ENCODE assay signal across 26 cellular contexts in the genomic region with DNA sequence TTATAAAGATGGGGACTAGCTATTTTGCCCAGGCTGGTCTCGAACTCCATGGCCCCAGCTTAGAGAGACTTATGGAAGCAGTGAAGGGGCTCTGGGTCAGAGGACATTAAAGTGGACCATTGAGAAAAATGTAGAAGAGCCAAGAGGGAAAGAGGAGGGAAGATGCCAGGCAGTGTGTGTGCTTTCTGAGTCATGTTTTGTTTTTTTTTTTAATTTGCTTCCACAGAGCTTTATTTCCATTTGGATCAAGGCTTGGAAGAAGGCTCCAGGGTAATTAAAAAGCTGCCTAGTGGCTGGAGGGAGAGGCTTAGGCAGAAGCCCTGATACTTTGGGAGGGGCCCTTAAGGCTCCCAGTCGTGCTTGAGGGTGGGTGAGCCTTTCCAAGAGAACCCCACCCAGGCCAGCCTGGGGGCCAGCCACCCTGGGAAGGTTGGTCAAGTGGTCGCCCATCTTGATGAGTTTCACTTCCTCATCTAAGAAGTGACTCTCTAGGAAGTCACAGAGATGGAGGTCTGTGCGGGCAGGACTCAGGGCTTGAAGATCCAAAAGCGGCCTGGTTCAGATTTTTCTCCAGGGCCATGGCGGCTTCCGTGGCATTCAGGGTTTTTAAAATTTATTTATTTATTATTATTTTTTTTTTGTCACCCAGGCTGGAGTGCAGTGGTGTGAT. TPM values are rescaled to one million over a fixed set of nuclear protein-coding genes. Genes with fewer than 3 reads are reported as not detected.
A peak's percentile ranks its signal among the peaks of the same experiment; 100 is the strongest.
DNase-seq lines count a peak whose midpoint lies in the region; ATAC-seq and TF ChIP-seq lines count a peak whose summit lies in the region.
"Had no signal": no experiment of that assay in that cellular context is flagged by ENCODE, and none has a peak within 500 bp of the region (broad histone marks: within the 10 kb centered on the region; RNA-seq: fewer than 3 reads in every experiment).

No MANE protein-coding gene starts in this region.

- no peaks in the 10 kb centered on the region for H3K36me3 ChIP-seq in right atrium auricular region
- H3K36me3 ChIP-seq in thyroid gland, result no peaks in the 10 kb centered on the region
- H3K36me3 ChIP-seq: upper lobe of right lung had no signal

- TF ChIP-seq POLR2A in thyroid gland (IDR thresholded peaks at IDR 0.05), result no peak

- DNase-seq in Right ventricle myocardium superior, result peak; percentile 40
- no peak for DNase-seq in right atrium auricular region (ENCODE audit: low spot score)
- DNase-seq in RPMI8226, result peak; percentile 20
- DNase-seq in neural crest cell (ENCODE audit: low read depth, low spot score), result no peak
- no peak for DNase-seq in thyroid gland
- no peak for DNase-seq in MCF 10A (ENCODE audit: unreplicated experiment)
- DNase-seq: 8988T; activated CD4-positive, alpha-beta T cell treated with anti-CD3 and anti-CD28 coated beads, Interleukin-2, amount 10 ng/mL, durations not matched to agents 24 days and 14 days; activated naive CD4-positive, alpha-beta T cell treated with Interleukin-2 at 50 U/mL for 16 hours; activated T-cell treated with anti-CD3 and anti-CD28 coated beads, Interleukin-2, amount 50 U/mL, for 72 hours; CD8-positive, alpha-beta memory T cell; dorsolateral prefrontal cortex; H9; hippocampal formation; left colon; MG63; OCI-M1; SHP77; WERI-Rb-1 had no signal

- CTCF ChIA-PET in MCF 10A (lab: Yijun Ruan, JAX), result interaction anchor here (0.6 to 13.5 kb wide), 4 partner anchors 12 to 549 kb away, joined by 3 to 200 read pairs (median 6); no protein-coding TSS in a partner anchor

- H3K9me3 ChIP-seq in right atrium auricular region (no peaks in the 10 kb centered on the region), thyroid gland (no peaks in the 10 kb centered on the region)
- H3K9me3 ChIP-seq: MG63, upper lobe of right lung had no signal

- H3K27me3 Mint-ChIP-seq in neural crest cell (ENCODE audit: low read depth), result peaks cover 39% of the 10 kb centered on the region
- no peaks in the 10 kb centered on the region for H3K27me3 Mint-ChIP-seq in MCF 10A (ENCODE audit: insufficient read depth, unreplicated experiment)
- H3K27me3 Mint-ChIP-seq: memory B cell had no signal

- POLR2A ChIA-PET in MCF 10A (lab: Yijun Ruan, JAX), result interaction anchor here (0.6 to 6.0 kb wide), 6 partner anchors 12 to 652 kb away, joined by 3 to 123 read pairs (median 4); a partner anchor contains a TSS

- H3K4me1 ChIP-seq in right atrium auricular region, result peaks cover 0 to 17% of the 10 kb centered on the region in 2 donors
- peaks cover 5% of the 10 kb centered on the region in 2 donors for H3K4me1 ChIP-seq in thyroid gland

- H3K27me3 ChIP-seq in right atrium auricular region, result no peaks in the 10 kb centered on the region
- no peaks in the 10 kb centered on the region for H3K27me3 ChIP-seq in thyroid gland
- H3K27me3 ChIP-seq: dorsolateral prefrontal cortex, upper lobe of right lung had no signal

- no peak overlapping the region for H3K4me3 ChIP-seq in right atrium auricular region
- no peak overlapping the region for H3K4me3 ChIP-seq in thyroid gland (replicated peaks in 1 of 3)
- H3K4me3 ChIP-seq: dorsolateral prefrontal cortex, MG63, upper lobe of right lung had no signal

- 81 to 88% methylated on average over 7 of the region's 7 CpGs for WGBS in thyroid gland, 2 donors

- H3K4me3 Mint-ChIP-seq in neural crest cell (peak overlapping the region; percentile 8), MCF 10A (ENCODE audit: unreplicated experiment) (no peak overlapping the region)
- H3K4me3 Mint-ChIP-seq: activated CD4-positive, alpha-beta T cell treated with anti-CD3 and anti-CD28 coated beads, Interleukin-2, amount 10 ng/mL, durations not matched to agents 24 days and 14 days; activated T-cell treated with anti-CD3 and anti-CD28 coated beads, Interleukin-2, amount 50 U/mL, for 72 hours; H9; memory B cell; T-helper 2 cell treated with Interferon-gamma antibody and Interleukin-4, amounts not matched to agents 5 μg/mL and 100 μg/mL, for 36 hours had no signal

- H3K4me1 Mint-ChIP-seq in neural crest cell (peaks cover 14% of the 10 kb centered on the region), MCF 10A (ENCODE audit: insufficient read depth, unreplicated experiment) (peaks cover 22% of the 10 kb centered on the region)

- H3K9me3 Mint-ChIP-seq in neural crest cell, result no peaks in the 10 kb centered on the region
- H3K9me3 Mint-ChIP-seq in MCF 10A (ENCODE audit: unreplicated experiment), result no peaks in the 10 kb centered on the region
- H3K9me3 Mint-ChIP-seq: activated T-cell treated with anti-CD3 and anti-CD28 coated beads, Interleukin-2, amount 50 U/mL, for 72 hours; H9; memory B cell; T-helper 2 cell treated with Interferon-gamma antibody and Interleukin-4, amounts not matched to agents 5 μg/mL and 100 μg/mL, for 36 hours had no signal

- no peak for TF ChIP-seq CTCF in right atrium auricular region (IDR thresholded peaks at IDR 0.05)
- TF ChIP-seq CTCF in neural crest cell (conservative IDR thresholded peaks at IDR 0.05), result no peak
- TF ChIP-seq CTCF in thyroid gland (IDR thresholded peaks at IDR 0.05), result no peak
- no peak for TF ChIP-seq CTCF in MCF 10A (IDR thresholded peaks at IDR 0.05; ENCODE audit: unreplicated experiment)

- intact Hi-C loops in Right ventricle myocardium superior (cut with DNase I), result no loop called here
- intact Hi-C loops in thyroid gland (cut with DNase I), result no loop called here
- intact Hi-C loops in MCF 10A (cut with micrococcal nuclease), result no loop called here

- BruUV-seq in MCF 10A (replicated peaks; lab: Mats Ljungman, UMichigan), result no TSS peak

- H3K27ac Mint-ChIP-seq in neural crest cell (ENCODE audit: unreplicated experiment) (no peak overlapping the region), MCF 10A (ENCODE audit: low read depth, unreplicated experiment) (no peak overlapping the region)
- H3K27ac Mint-ChIP-seq: activated CD4-positive, alpha-beta T cell treated with anti-CD3 and anti-CD28 coated beads, Interleukin-2, amount 10 ng/mL, durations not matched to agents 24 days and 14 days; activated T-cell treated with anti-CD3 and anti-CD28 coated beads, Interleukin-2, amount 50 U/mL, for 72 hours; H9; memory B cell; T-helper 2 cell treated with Interferon-gamma antibody and Interleukin-4, amounts not matched to agents 5 μg/mL and 100 μg/mL, for 36 hours had no signal

- H3K36me3 Mint-ChIP-seq in neural crest cell (ENCODE audit: low read depth), result no peaks in the 10 kb centered on the region
- peaks cover 8% of the 10 kb centered on the region for H3K36me3 Mint-ChIP-seq in MCF 10A (ENCODE audit: insufficient read depth, unreplicated experiment)

- H3K27ac ChIP-seq in right atrium auricular region (no peak overlapping the region), thyroid gland (no peak overlapping the region)
- H3K27ac ChIP-seq: upper lobe of right lung, WERI-Rb-1 had no signal

- ATAC-seq in Right ventricle myocardium superior (ENCODE audit: poor library complexity) (no peak), SK-N-SH treated with all-trans-retinoic acid at 6 μM for 48 hours (no peak), HG03520 (IDR thresholded peaks at IDR 0.05; ENCODE audit: unreplicated experiment) (no peak)
- ATAC-seq: activated T-cell treated with anti-CD3 and anti-CD28 coated beads, Interleukin-2, amount 50 U/mL, for 72 hours; left colon; upper lobe of right lung had no signal

TF ChIP-seq in SK-N-SH treated with all-trans-retinoic acid at 6 μM for 48 hours, 23 proteins besides CTCF, POLR2A, EP300 and RAD21 (continues in another document):
- TF ChIP-seq, protein P1, sequence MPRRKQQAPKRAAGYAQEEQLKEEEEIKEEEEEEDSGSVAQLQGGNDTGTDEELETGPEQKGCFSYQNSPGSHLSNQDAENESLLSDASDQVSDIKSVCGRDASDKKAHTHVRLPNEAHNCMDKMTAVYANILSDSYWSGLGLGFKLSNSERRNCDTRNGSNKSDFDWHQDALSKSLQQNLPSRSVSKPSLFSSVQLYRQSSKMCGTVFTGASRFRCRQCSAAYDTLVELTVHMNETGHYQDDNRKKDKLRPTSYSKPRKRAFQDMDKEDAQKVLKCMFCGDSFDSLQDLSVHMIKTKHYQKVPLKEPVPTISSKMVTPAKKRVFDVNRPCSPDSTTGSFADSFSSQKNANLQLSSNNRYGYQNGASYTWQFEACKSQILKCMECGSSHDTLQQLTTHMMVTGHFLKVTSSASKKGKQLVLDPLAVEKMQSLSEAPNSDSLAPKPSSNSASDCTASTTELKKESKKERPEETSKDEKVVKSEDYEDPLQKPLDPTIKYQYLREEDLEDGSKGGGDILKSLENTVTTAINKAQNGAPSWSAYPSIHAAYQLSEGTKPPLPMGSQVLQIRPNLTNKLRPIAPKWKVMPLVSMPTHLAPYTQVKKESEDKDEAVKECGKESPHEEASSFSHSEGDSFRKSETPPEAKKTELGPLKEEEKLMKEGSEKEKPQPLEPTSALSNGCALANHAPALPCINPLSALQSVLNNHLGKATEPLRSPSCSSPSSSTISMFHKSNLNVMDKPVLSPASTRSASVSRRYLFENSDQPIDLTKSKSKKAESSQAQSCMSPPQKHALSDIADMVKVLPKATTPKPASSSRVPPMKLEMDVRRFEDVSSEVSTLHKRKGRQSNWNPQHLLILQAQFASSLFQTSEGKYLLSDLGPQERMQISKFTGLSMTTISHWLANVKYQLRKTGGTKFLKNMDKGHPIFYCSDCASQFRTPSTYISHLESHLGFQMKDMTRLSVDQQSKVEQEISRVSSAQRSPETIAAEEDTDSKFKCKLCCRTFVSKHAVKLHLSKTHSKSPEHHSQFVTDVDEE (CRISPR knock-in tag; IDR thresholded peaks at IDR 0.05), result no peak
- no peak for TF ChIP-seq OSR1 (CRISPR knock-in tag; IDR thresholded peaks at IDR 0.05)

RNA-seq across cellular contexts. Expression of a gene that starts 3.0 kb away (rescaled TPM):
- 7.6 TPM for total RNA-seq in Right ventricle myocardium superior
- 10 to 100 TPM in 1 of 2 donors, 1 to 10 TPM in 1; 6.6 to 12.1 TPM for total RNA-seq in right atrium auricular region
- 24.8 and 24.9 TPM in 2 replicates for total RNA-seq in neural crest cell
- total RNA-seq in thyroid gland, result 10 to 100 TPM; 18.1 to 31.6 (median 25.6) TPM
- 24.2 and 26.9 TPM in 2 replicates for total RNA-seq in MCF 10A (2022)

RNA-seq across cellular contexts. Expression of a gene that starts 33.7 kb away (rescaled TPM):
- total RNA-seq in Right ventricle myocardium superior (0.48 TPM), right atrium auricular region (1 to 10 TPM in 1 of 2 donors, under 1 TPM in 1; 0.82 to 1.8 TPM), neural crest cell (not detected in 2 replicates), thyroid gland (1 to 10 TPM in 2 of 4 donors, under 1 TPM in 2; 0.33 to 1.4 (median 1.1) TPM), MCF 10A (2022) (0.12 TPM in 1 of 2 replicates, not detected in the other)
- total RNA-seq: fibroblast of lung, NCI-H460 had no signal

RNA-seq across cellular contexts. Expression of a gene that starts 40.5 kb away (rescaled TPM):
- 21.8 TPM for total RNA-seq in Right ventricle myocardium superior
- 10 to 100 TPM; 21.1 to 39.8 TPM for total RNA-seq in right atrium auricular region
- 36.4 and 36.5 TPM in 2 replicates for total RNA-seq in neural crest cell
- total RNA-seq in thyroid gland, result 10 to 100 TPM; 28.1 to 63.6 (median 49.1) TPM
- 14.3 and 20.5 TPM in 2 replicates for total RNA-seq in MCF 10A (2022)

RNA-seq across cellular contexts. Expression of a gene that starts 54.0 kb away (rescaled TPM):
- total RNA-seq in Right ventricle myocardium superior (not detected), right atrium auricular region (not detected), neural crest cell (9.6 and 10.0 TPM in 2 replicates), thyroid gland (1 to 10 TPM in 1 of 4 donors, not detected in 3; 1.6 TPM), MCF 10A (2022) (0.75 and 0.98 TPM in 2 replicates)
- total RNA-seq: activated CD4-positive, alpha-beta T cell treated with anti-CD3 and anti-CD28 coated beads, Interleukin-2, amount 10 ng/mL, durations not matched to agents 24 days and 14 days; CD8-positive, alpha-beta memory T cell; NCI-H460 had no signal

Comparison
In these comparisons a context has a peak if more than half of its experiments do, and no peak if none do; other contexts are left out.
1. DNase-seq: peak in Right ventricle myocardium superior (single experiment) and RPMI8226 (single experiment); none in right atrium auricular region (single experiment), neural crest cell (single experiment), thyroid gland (0 of 2) and MCF 10A (single experiment).